23 cellular contexts compared by ENCODE assay signal in genomic region chr7:158738841-158739240, GRCh38. TPM values are rescaled to one million over a fixed set of nuclear protein-coding genes. Genes with fewer than 3 reads are reported as not detected.
DNase-seq lines count a peak whose midpoint lies in the region; ATAC-seq, FAIRE-seq and TF ChIP-seq lines count a peak whose summit lies in the region.
"Had no signal": no experiment of that assay in that cellular context is flagged by ENCODE, and none has a peak within 500 bp of the region (broad histone marks: within the 10 kb centered on the region; RNA-seq: fewer than 3 reads in every experiment).

No MANE protein-coding gene starts in this region.

- H3K27ac ChIP-seq in K562 (ENCODE audit: extremely low read depth, low read depth, low read length), result no peak overlapping the region
- H3K27ac ChIP-seq in neuronal stem cell (replicated peaks; ENCODE audit: low read length), result no peak overlapping the region
- H3K27ac ChIP-seq in testis, result no peak overlapping the region
- H3K27ac ChIP-seq: 22Rv1 had no signal

- H4K20me1 ChIP-seq in K562 (replicated peaks; ENCODE audit: control insufficient read depth, insufficient read depth, low read length), result no peaks in the 10 kb centered on the region

- TF ChIP-seq POLR2A in K562 (conservative IDR thresholded peaks at IDR 0.05) (no peak), testis (IDR thresholded peaks at IDR 0.05) (no peak)

- no peak for TF ChIP-seq EP300 in K562 (IDR thresholded peaks at IDR 0.05; ENCODE audit: low read length)

- TF ChIP-seq CTCF in K562 (IDR thresholded peaks at IDR 0.05 in 2 of 3, conservative IDR thresholded peaks at IDR 0.05 in 1 of 3; ENCODE audit: insufficient read depth in 2 of 3, low read depth in 1 of 3, low read length in 3 of 3) (no peak), testis (IDR thresholded peaks at IDR 0.05) (no peak)

- H3K18ac ChIP-seq in neuronal stem cell (ENCODE audit: low read length), result no peak overlapping the region

- H2BK15ac ChIP-seq in neuronal stem cell (ENCODE audit: low read length), result no peak overlapping the region

- H2AFZ ChIP-seq in K562 (ENCODE audit: low read depth, low read length), result no peak overlapping the region
- H2AFZ ChIP-seq in neuronal stem cell (ENCODE audit: low read length), result no peak overlapping the region

- H3K23ac ChIP-seq in neuronal stem cell (ENCODE audit: low read depth, low read length, poor library complexity), result peak overlapping the region; percentile 69

- no peak overlapping the region for H3K27ac Mint-ChIP-seq in activated CD4-positive, alpha-beta T cell treated with anti-CD3 and anti-CD28 coated beads, Interleukin-2, amount 10 ng/mL, durations not matched to agents 24 days and 14 days

- FAIRE-seq in K562 (lab: Jason Lieb, UNC), result no peak
- FAIRE-seq: GM18507 had no signal

- peak; percentile 48 for DNase-seq in activated CD4-positive, alpha-beta T cell treated with anti-CD3 and anti-CD28 coated beads, Interleukin-2, amount 10 ng/mL, durations not matched to agents 24 days and 14 days
- no peak for DNase-seq in activated CD4-positive, alpha-beta T cell treated with anti-CD3 and anti-CD28 coated beads for 4 hours
- DNase-seq in K562 (ENCODE audit: extremely low read depth in 1 of 4, low spot score in 3 of 4) (no peak), neuronal stem cell (ENCODE audit: low spot score) (no peak), testis (no peak), superior temporal gyrus (ENCODE audit: extremely low spot score) (no peak)
- DNase-seq: BE2C; CD4-positive, CD25-positive, alpha-beta regulatory T cell; DMS53; H7; KBM-7; MG63; NCI-H1105 treated with DMSO at 0.1 percent for 48 hours; NCI-H146; NCI-H1930; NCI-H446; NCI-H524 treated with DMSO at 0.1 percent for 48 hours; NCI-H774; PC-3; Right ventricle myocardium superior had no signal

- H2BK120ac ChIP-seq in neuronal stem cell (ENCODE audit: low read depth, low read length), result no peak overlapping the region

- no peaks in the 10 kb centered on the region for H3K9me3 ChIP-seq in K562 (replicated peaks; ENCODE audit: control insufficient read depth, insufficient read depth, low read depth, low read length)
- no peaks in the 10 kb centered on the region for H3K9me3 ChIP-seq in neuronal stem cell (replicated peaks in 1 of 2; ENCODE audit: control insufficient read depth in 2 of 2, insufficient read depth in 1 of 2, low read depth in 1 of 2, low read length in 2 of 2)
- H3K9me3 ChIP-seq in testis, result no peaks in the 10 kb centered on the region
- H3K9me3 ChIP-seq: BE2C, MG63 had no signal

- CTCF ChIA-PET in K562 (lab: Yijun Ruan, JAX; ENCODE audit: low intra/inter-chr PET ratio), result no interaction called here

- H3K27me3 ChIP-seq in K562 (ENCODE audit: control insufficient read depth in 2 of 2, insufficient read depth in 2 of 2, low read length in 2 of 2) (no peaks in the 10 kb centered on the region), neuronal stem cell (ENCODE audit: control insufficient read depth in 3 of 3, insufficient read depth in 3 of 3, low read depth in 1 of 3, low read length in 3 of 3) (no peaks in the 10 kb centered on the region), testis (no peaks in the 10 kb centered on the region)
- H3K27me3 ChIP-seq: BE2C, MG63 had no signal

- H3K4me1 ChIP-seq in K562 (replicated peaks in 1 of 2; ENCODE audit: control insufficient read depth in 2 of 2, insufficient read depth in 2 of 2, low read length in 2 of 2) (peaks cover 22 to 32% of the 10 kb centered on the region in 2 experiments; a peak in 4 of 5 replicates), neuronal stem cell (ENCODE audit: control insufficient read depth in 2 of 2, insufficient read depth in 1 of 2, low read depth in 1 of 2, low read length in 2 of 2) (no peaks in the 10 kb centered on the region), testis (no peaks in the 10 kb centered on the region)
- H3K4me1 ChIP-seq: BE2C had no signal

- BruUV-seq in K562 (replicated peaks; lab: Mats Ljungman, UMichigan), result no TSS peak

- no peak overlapping the region for H2AK5ac ChIP-seq in neuronal stem cell (ENCODE audit: low read depth, low read length)

- H3K79me2 ChIP-seq in K562 (ENCODE audit: control insufficient read depth, insufficient read depth, low read length), result no peaks in the 10 kb centered on the region

- peaks cover 3% of the 10 kb centered on the region for H3K4me1 Mint-ChIP-seq in activated CD4-positive, alpha-beta T cell treated with anti-CD3 and anti-CD28 coated beads, Interleukin-2, amount 10 ng/mL, durations not matched to agents 24 days and 14 days

- H4K8ac ChIP-seq in neuronal stem cell (ENCODE audit: low read depth, low read length), result no peak overlapping the region

- no peak for TF ChIP-seq RAD21 in K562 (CRISPR knock-in tag; conservative IDR thresholded peaks at IDR 0.05 in 1 of 2, IDR thresholded peaks at IDR 0.05 in 1 of 2)

- no peaks in the 10 kb centered on the region for H3K9me1 ChIP-seq in K562 (ENCODE audit: control insufficient read depth, insufficient read depth, low read length)

- peaks cover 73% of the 10 kb centered on the region for H3K36me3 Mint-ChIP-seq in activated CD4-positive, alpha-beta T cell treated with anti-CD3 and anti-CD28 coated beads, Interleukin-2, amount 10 ng/mL, durations not matched to agents 24 days and 14 days (ENCODE audit: low read depth)

- H3K4ac ChIP-seq in neuronal stem cell (ENCODE audit: low read length), result no peak overlapping the region

- WGBS in K562 (ENCODE audit: insufficient coverage, low coverage, missing lambda C conversion rate), result 96% methylated on average over 15 of the region's 15 CpGs
- no CpG with 5 or more reads among the region's 15 CpGs for WGBS in neuronal stem cell (ENCODE audit: extremely low coverage in 2 of 2, insufficient read length in 2 of 2, insufficient replicate concordance in 1 of 2), 2 donors
- WGBS in testis, 2 donors, result 93 to 95% methylated on average over 15 of the region's 15 CpGs

- in situ Hi-C loops in K562 (cut with MboI), result no loop called here

- no peak for ATAC-seq in K562
- ATAC-seq in GM21717 (IDR thresholded peaks at IDR 0.05; ENCODE audit: unreplicated experiment), result no peak
- ATAC-seq: PC-3 had no signal

- peaks cover 95% of the 10 kb centered on the region for H3K36me3 ChIP-seq in K562 (ENCODE audit: control insufficient read depth, insufficient read depth, low read length)
- H3K36me3 ChIP-seq in neuronal stem cell (replicated peaks in 1 of 2; ENCODE audit: control insufficient read depth in 2 of 2, insufficient read depth in 2 of 2, low read length in 2 of 2), result peaks cover 23 to 67% of the 10 kb centered on the region in 2 donors
- no peaks in the 10 kb centered on the region for H3K36me3 ChIP-seq in testis (ENCODE audit: low read depth, missing control alignments)

- POLR2A ChIA-PET in K562 (lab: Yijun Ruan, JAX), result no interaction called here

- no peak overlapping the region; a peak in 1 of 4 replicates for H3K9ac ChIP-seq in K562 (ENCODE audit: insufficient read depth in 1 of 2, low read depth in 2 of 2, low read length in 2 of 2)
- no peak overlapping the region for H3K9ac ChIP-seq in neuronal stem cell (ENCODE audit: low read depth, low read length, poor library complexity)

- H2BK12ac ChIP-seq in neuronal stem cell (ENCODE audit: low read length), result no peak overlapping the region

- H3K14ac ChIP-seq in neuronal stem cell (ENCODE audit: low read length), result no peak overlapping the region

- H3K27me3 Mint-ChIP-seq in activated CD4-positive, alpha-beta T cell treated with anti-CD3 and anti-CD28 coated beads, Interleukin-2, amount 10 ng/mL, durations not matched to agents 24 days and 14 days, result no peaks in the 10 kb centered on the region
- H3K27me3 Mint-ChIP-seq: CD4-positive, CD25-positive, alpha-beta regulatory T cell had no signal

- intact Hi-C loops in activated CD4-positive, alpha-beta T cell treated with anti-CD3 and anti-CD28 coated beads, Interleukin-2, amount 10 ng/mL, durations not matched to agents 24 days and 14 days (cut with micrococcal nuclease), result no loop called here
- intact Hi-C loops in K562 (cut with micrococcal nuclease) (no loop called here), testis (cut with DNase I; ENCODE audit: low total_unique reads) (no loop called here)

- H3K4me3 Mint-ChIP-seq in activated CD4-positive, alpha-beta T cell treated with anti-CD3 and anti-CD28 coated beads, Interleukin-2, amount 10 ng/mL, durations not matched to agents 24 days and 14 days, result no peak overlapping the region
- H3K4me3 Mint-ChIP-seq: CD4-positive, CD25-positive, alpha-beta regulatory T cell had no signal

- no peak overlapping the region for H2BK5ac ChIP-seq in neuronal stem cell (ENCODE audit: low read length)

- H3K4me2 ChIP-seq in K562 (ENCODE audit: insufficient read depth, low read length) (no peak overlapping the region), neuronal stem cell (ENCODE audit: insufficient read depth, low read length, poor library complexity, severe bottlenecking) (no peak overlapping the region)

- H3K9me3 Mint-ChIP-seq in activated CD4-positive, alpha-beta T cell treated with anti-CD3 and anti-CD28 coated beads, Interleukin-2, amount 10 ng/mL, durations not matched to agents 24 days and 14 days, result no peaks in the 10 kb centered on the region
- H3K9me3 Mint-ChIP-seq: CD4-positive, CD25-positive, alpha-beta regulatory T cell had no signal

- H3K79me1 ChIP-seq in neuronal stem cell (ENCODE audit: low read depth, low read length), result no peaks in the 10 kb centered on the region

- H3K4me3 ChIP-seq in K562, result no peak overlapping the region
- no peak overlapping the region for H3K4me3 ChIP-seq in neuronal stem cell (ENCODE audit: low read length in 2 of 2)
- H3K4me3 ChIP-seq in testis, result no peak overlapping the region
- H3K4me3 ChIP-seq: MG63 had no signal

- no peak overlapping the region for H4K91ac ChIP-seq in neuronal stem cell (ENCODE audit: low read depth, low read length, poor library complexity)

RNA-seq across cellular contexts. Expression of gene NCAPG2, which starts 34.2 kb away (rescaled TPM):
- 94.6 and 96.3 TPM in 2 replicates for total RNA-seq in activated CD4-positive, alpha-beta T cell treated with anti-CD3 and anti-CD28 coated beads, Interleukin-2, amount 10 ng/mL, durations not matched to agents 24 days and 14 days
- total RNA-seq in K562 (2011; cell fraction: chromatin; rRNA removed; ENCODE audit: low replicate concordance), result 177 and 316 TPM in 2 replicates
- 101 and 122 TPM in 2 replicates for total RNA-seq in K562 (2011; cell fraction: nucleolus; rRNA removed)
- total RNA-seq in K562 (2011; cell fraction: nucleoplasm; rRNA removed), result 178 and 208 TPM in 2 replicates
- total RNA-seq in K562 (2014; rRNA removed), result 47.2 and 50.6 TPM in 2 replicates
- 75.9 and 83.0 TPM in 2 replicates for total RNA-seq in K562 (2014; rRNA removed; fragmentation: Illumina TruSeq; extraction: Trizol)
- 65.1 and 70.1 TPM in 2 replicates for total RNA-seq in K562 (2015; rRNA removed; fragmentation: Illumina TruSeq; extraction: Trizol)
- 103 and 127 TPM in 2 replicates for total RNA-seq in K562 (2021)
- polyA plus RNA-seq in K562 (2011; rRNA removed), result 75.0 and 124 TPM in 2 replicates
- 54.9 and 63.1 TPM in 2 replicates for polyA plus RNA-seq in K562 (2011; cell fraction: cytosol; rRNA removed)
- 114 and 154 TPM in 2 replicates for polyA plus RNA-seq in K562 (2011; cell fraction: nucleus; rRNA removed)
- polyA plus RNA-seq in K562 (2012), result 71.2 and 97.6 TPM in 2 replicates
- 78.8 and 86.1 TPM in 2 replicates for polyA plus RNA-seq in K562 (2014; fragmentation: Illumina TruSeq; extraction: Trizol)
- 10 to 100 TPM; 21.5 to 97.7 TPM for polyA plus RNA-seq in K562 (2014; fragmentation: Nextera tagmentation; extraction: Ambion mirVana)
- polyA plus RNA-seq in K562 (2014; rRNA removed), result 94.6 and 97.2 TPM in 2 replicates
- 201 and 283 TPM in 2 replicates for polyA minus RNA-seq in K562 (2011; rRNA and poly(A)+ RNA removed)
- polyA minus RNA-seq in K562 (2011; cell fraction: cytosol; rRNA and poly(A)+ RNA removed), result 50.1 and 65.9 TPM in 2 replicates
- 111 and 112 TPM in 2 replicates for polyA minus RNA-seq in K562 (2011; cell fraction: nucleus; rRNA and poly(A)+ RNA removed)
- polyA plus RNA-seq in neuronal stem cell (2013, experiment 1 of 2), result 31.3 TPM
- 33.0 TPM for polyA plus RNA-seq in neuronal stem cell (2013, experiment 2 of 2)
- total RNA-seq in testis, result 10 to 100 TPM; 30.2 to 34.0 TPM
- polyA plus RNA-seq in testis (ENCODE audit: insufficient read depth, low read depth, low replicate concordance), result 53.9 TPM
